ENCODE assay signal across 9 cellular contexts in genomic region chr15:58065445-58066041, GRCh38. TPM values are rescaled to one million over a fixed set of nuclear protein-coding genes. Genes with fewer than 3 reads are reported as not detected.
A peak's percentile ranks its signal among the peaks of the same experiment; 100 is the strongest.
DNase-seq lines count a peak whose midpoint lies in the region; FAIRE-seq and TF ChIP-seq lines count a peak whose summit lies in the region.
"Had no signal": no experiment of that assay in that cellular context is flagged by ENCODE, and none has a peak within 500 bp of the region (broad histone marks: within the 10 kb centered on the region; RNA-seq: fewer than 3 reads in every experiment).

TSS of gene ALDH1A2 (minus strand) at chr15:58065711. CDS start at chr15:58065650, 61 bp downstream.

- in situ Hi-C loops in astrocyte of the spinal cord (cut with HindIII; ENCODE audit: low sequenced_read_pairs), result no loop called here
- in situ Hi-C loops in ACHN (cut with HindIII; ENCODE audit: low pct_ligation_motif_present, low pct_unique_long_range_greater_than_20kb, low sequenced_read_pairs), result no loop called here

- no peaks in the 10 kb centered on the region for H3K9me1 ChIP-seq in keratinocyte (ENCODE audit: control insufficient read depth, extremely low read depth, insufficient read depth, low read length)

- no peak for TF ChIP-seq CTCF in astrocyte of the spinal cord (IDR thresholded peaks at IDR 0.05; ENCODE audit: low read depth, low read length)
- TF ChIP-seq CTCF in keratinocyte (optimal IDR thresholded peaks at IDR 0.05 in 1 of 3, IDR thresholded peaks at IDR 0.05 in 1 of 3, conservative IDR thresholded peaks at IDR 0.05 in 1 of 3; ENCODE audit: extremely low read depth in 1 of 3, insufficient read depth in 2 of 3, low read length in 3 of 3), result no peak

- no peaks in the 10 kb centered on the region for H4K20me1 ChIP-seq in keratinocyte (ENCODE audit: control insufficient read depth, extremely low read depth, insufficient read depth, low read length)

- peak within 1 kb of the TSS; percentile 70 for H3K4me2 ChIP-seq in keratinocyte (ENCODE audit: control insufficient read depth, extremely low read depth, insufficient read depth, low read depth, low read length)

- DNase-seq in DMS 273 (lab: John Stamatoyannopoulos, UW; ENCODE audit: unreplicated experiment) (peak; percentile 48), DMS 273 treated with DMSO at 0.1 percent for 48 hours (lab: John Stamatoyannopoulos, UW) (no peak), astrocyte of the spinal cord (ENCODE audit: low read depth, low spot score) (no peak), keratinocyte (ENCODE audit: low read depth, low spot score) (no peak), small intestine (no peak), ACHN (no peak), RKO (ENCODE audit: low spot score) (no peak), SHP77 (lab: John Stamatoyannopoulos, UW) (no peak)

- H3K27me3 ChIP-seq in keratinocyte (ENCODE audit: control insufficient read depth, extremely low read depth, insufficient read depth, low read length), result peaks cover 38% of the 10 kb centered on the region
- H3K27me3 ChIP-seq in small intestine (ENCODE audit: control insufficient read depth in 2 of 2, insufficient read depth in 2 of 2, low read length in 2 of 2), result peaks cover 13 to 20% of the 10 kb centered on the region in 2 donors

- H3K27ac ChIP-seq in keratinocyte (ENCODE audit: control insufficient read depth, insufficient read depth, low read length) (no peak within 1 kb of the TSS), small intestine (ENCODE audit: low read depth in 1 of 2, low read length in 1 of 2) (no peak within 1 kb of the TSS)
- H3K27ac ChIP-seq: 22Rv1 had no signal

- no peaks in the 10 kb centered on the region for H3K79me2 ChIP-seq in keratinocyte (ENCODE audit: control insufficient read depth, insufficient read depth, low read length)

- H3K4me1 ChIP-seq in keratinocyte (ENCODE audit: control insufficient read depth, extremely low read depth, insufficient read depth, low read length) (no peaks in the 10 kb centered on the region), small intestine (ENCODE audit: control insufficient read depth in 2 of 2, insufficient read depth in 1 of 2, low read depth in 1 of 2, low read length in 1 of 2) (peaks cover 0 to 2% of the 10 kb centered on the region in 2 donors)

- H3K9me3 ChIP-seq in keratinocyte (ENCODE audit: control insufficient read depth, low read depth, low read length) (no peaks in the 10 kb centered on the region), small intestine (ENCODE audit: control insufficient read depth, low read depth) (no peaks in the 10 kb centered on the region)

- peak within 1 kb of the TSS; percentile 68 for H2AFZ ChIP-seq in keratinocyte (ENCODE audit: control insufficient read depth, low read length)

- H3K36me3 ChIP-seq in keratinocyte (ENCODE audit: control insufficient read depth in 2 of 2, extremely low read depth in 1 of 2, insufficient read depth in 2 of 2, low read length in 2 of 2) (no peaks in the 10 kb centered on the region), small intestine (ENCODE audit: control insufficient read depth in 2 of 2, insufficient read depth in 2 of 2, low read length in 2 of 2) (no peaks in the 10 kb centered on the region)

- H3K9ac ChIP-seq in keratinocyte (ENCODE audit: control insufficient read depth, extremely low read depth, insufficient read depth, low read length), result no peak within 1 kb of the TSS

- FAIRE-seq in keratinocyte (lab: Jason Lieb, UNC) (no peak), small intestine (lab: Jason Lieb, UNC) (no peak)

- dilution Hi-C loops in keratinocyte (cut with MboI; ENCODE audit: extremely low pct_ligation_motif_present, low sequenced_read_pairs), result loop anchor here (5.0 kb wide), 1 partner anchor 198 kb away; no protein-coding TSS in a partner anchor

- peak within 1 kb of the TSS; percentile 31 for H3K4me3 ChIP-seq in astrocyte of the spinal cord (ENCODE audit: low read depth, low read length)
- H3K4me3 ChIP-seq in keratinocyte (ENCODE audit: control insufficient read depth in 2 of 3, extremely low read depth in 1 of 3, insufficient read depth in 2 of 3, low read depth in 1 of 3, low read length in 3 of 3), result peak within 1 kb of the TSS; percentile 18 to 33 (median 27)
- H3K4me3 ChIP-seq in small intestine (ENCODE audit: low read depth in 1 of 2, low read length in 2 of 2), result peak within 1 kb of the TSS; percentile 36 to 60

- 3 to 6% (median 3%) methylated on average over 49 to 75 of the region's 75 CpGs for WGBS in small intestine, 3 donors

RNA-seq across cellular contexts. Expression of gene ALDH1A2, which starts in this region (rescaled TPM):
- 1.4 to 1.9 TPM (median 1.7 TPM) in 3 replicates for polyA plus RNA-seq in keratinocyte
- polyA plus RNA-seq in keratinocyte (2011; ENCODE audit: low read depth), result 1.8 TPM
- 0.47 and 1.4 TPM in 2 replicates for polyA plus RNA-seq in keratinocyte (2011; cell fraction: cytosol; rRNA removed)
- 2.7 and 18.6 TPM in 2 replicates for polyA plus RNA-seq in keratinocyte (2011; cell fraction: nucleus; rRNA removed)
- 1.8 and 2.8 TPM in 2 replicates for polyA plus RNA-seq in keratinocyte (2012; ENCODE audit: low replicate concordance)
- polyA minus RNA-seq in keratinocyte, result 4.2 to 9.3 TPM (median 5.8 TPM) in 3 replicates
- polyA minus RNA-seq in keratinocyte (2011; cell fraction: cytosol; rRNA and poly(A)+ RNA removed), result not detected
- polyA minus RNA-seq in keratinocyte (2011; cell fraction: nucleus; rRNA and poly(A)+ RNA removed), result 6.5 and 14.5 TPM in 2 replicates
- 1 to 10 TPM in 1 of 3 donors, under 1 TPM in 1, not detected in 1; 0.45 to 2.5 TPM for polyA plus RNA-seq in small intestine
